Comparison of ENCODE assay signal across 12 cellular contexts in the genomic region with DNA sequence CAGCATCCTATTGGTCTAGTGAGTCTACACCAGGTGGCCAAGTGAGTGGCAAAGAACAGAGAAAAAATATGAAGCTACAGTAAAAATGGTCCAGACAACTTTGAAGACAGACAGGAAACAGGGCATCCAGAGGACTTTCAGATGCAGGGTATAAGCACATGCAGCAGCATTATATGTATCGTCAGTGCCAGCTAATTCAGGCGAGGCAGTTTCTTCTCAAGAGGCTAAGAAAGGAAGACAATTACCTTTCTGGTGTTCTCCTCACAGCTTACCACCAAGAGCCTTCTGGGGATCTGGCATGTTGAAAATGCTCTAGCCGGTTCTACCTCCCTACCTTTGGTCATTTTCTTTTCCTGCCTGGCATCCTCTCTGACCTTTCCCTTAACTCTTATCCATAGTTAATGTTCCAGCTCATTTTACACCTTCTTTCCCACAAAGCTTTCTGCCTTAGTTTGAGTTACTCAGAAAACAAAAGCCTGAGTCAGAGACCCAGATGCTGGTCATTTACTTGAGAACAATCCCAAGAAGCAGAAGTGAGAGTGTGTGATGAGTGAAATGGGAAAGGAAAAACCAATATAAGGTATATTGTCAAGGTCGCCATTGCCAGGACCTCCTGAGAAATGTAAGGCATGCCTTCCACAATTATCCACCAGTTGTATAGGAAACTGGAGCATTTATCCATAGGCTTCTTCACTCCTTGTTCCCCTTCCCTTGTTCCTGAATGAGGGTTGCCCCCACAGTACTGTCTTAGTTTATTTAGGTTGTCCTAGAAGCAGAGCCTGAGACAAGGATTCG.
A peak's percentile ranks its signal among the peaks of the same experiment; 100 is the strongest.
DNase-seq lines count a peak whose midpoint lies in the region; ATAC-seq, FAIRE-seq and TF ChIP-seq lines count a peak whose summit lies in the region.
"Had no signal": no experiment of that assay in that cellular context is flagged by ENCODE, and none has a peak within 500 bp of the region (broad histone marks: within the 10 kb centered on the region; RNA-seq: fewer than 3 reads in every experiment).

No MANE protein-coding gene starts in this region.

- DNase-seq in epithelial cell of proximal tubule (ENCODE audit: low read depth), result peak; percentile 66
- no peak for DNase-seq in HTR-8/SVneo (ENCODE audit: insufficient read length, low spot score)
- DNase-seq in left lobe of liver (ENCODE audit: low spot score), result no peak
- no peak for DNase-seq in HuH-7 (ENCODE audit: low spot score)
- DNase-seq in activated CD4-positive, alpha-beta T cell treated with anti-CD3 and anti-CD28 coated beads, Interleukin-2, amount 50 U/mL, for 1 hour, result no peak
- DNase-seq: H9; NCI-H345; SJCRH30; stimulated activated naive CD8-positive, alpha-beta T cell treated with anti-CD3 and anti-CD28 coated beads, Interleukin-15, amount 100 ng/mL, for 72 hours had no signal

- no peak overlapping the region for H3K4me3 ChIP-seq in epithelial cell of proximal tubule (ENCODE audit: low read depth, low read length)
- H3K4me3 ChIP-seq: SJCRH30 had no signal

- TF ChIP-seq POLR2A in GM18505 (IDR thresholded peaks at IDR 0.05; ENCODE audit: borderline replicate concordance, extremely low read depth, insufficient read depth, insufficient read length), result no peak

- ATAC-seq in GM18505 (IDR thresholded peaks at IDR 0.05; ENCODE audit: unreplicated experiment), result peak; percentile 73
- ATAC-seq in GM21619 (IDR thresholded peaks at IDR 0.05; ENCODE audit: unreplicated experiment), result peak; percentile 52
- peak; percentile 61 for ATAC-seq in HG03175 (IDR thresholded peaks at IDR 0.05; ENCODE audit: unreplicated experiment)
- no peak for ATAC-seq in left lobe of liver
- ATAC-seq: stimulated activated naive CD8-positive, alpha-beta T cell treated with anti-CD3 and anti-CD28 coated beads, Interleukin-15, amount 100 ng/mL, for 72 hours had no signal

- no peak for TF ChIP-seq CTCF in epithelial cell of proximal tubule (conservative IDR thresholded peaks at IDR 0.05; ENCODE audit: low read depth, low read length)

- no peak for FAIRE-seq in HTR-8/SVneo (lab: Jason Lieb, UNC)
